In the genomic region with DNA sequence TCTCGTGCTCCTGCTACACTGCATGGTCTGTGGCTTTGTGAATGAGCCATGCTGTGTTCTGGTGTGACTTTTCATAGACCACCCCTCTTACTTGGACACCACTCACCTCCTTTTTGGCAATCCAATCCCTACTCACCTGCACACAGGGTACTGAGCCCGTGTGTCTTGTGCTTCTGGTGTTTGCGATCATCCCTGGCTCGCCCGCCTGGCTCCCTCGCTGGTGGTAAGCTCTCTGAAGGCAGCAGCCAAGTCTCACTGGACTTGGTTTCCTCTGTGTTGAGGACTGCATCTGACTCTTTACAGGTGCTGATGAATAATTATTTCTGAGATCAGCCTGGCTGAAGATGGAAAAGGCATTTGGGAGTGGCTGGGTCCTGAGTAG, we compare ENCODE assay signal across 19 cellular contexts.
"Had no signal": no experiment of that assay in that cellular context is flagged by ENCODE, and none has a peak within 500 bp of the region (broad histone marks: within the 10 kb centered on the region; RNA-seq: fewer than 3 reads in every experiment).

No MANE protein-coding gene starts in this region.

- FAIRE-seq: urothelium cell line had no signal

- H3K36me3 Mint-ChIP-seq: naive thymus-derived CD4-positive, alpha-beta T cell; type B pancreatic cell had no signal

- H3K9me3 Mint-ChIP-seq: naive thymus-derived CD4-positive, alpha-beta T cell; type B pancreatic cell had no signal

- H3K27ac Mint-ChIP-seq: naive thymus-derived CD4-positive, alpha-beta T cell; nephron progenitor cell; type B pancreatic cell had no signal

- DNase-seq: effector CD4-positive, alpha-beta T cell; foreskin melanocyte; hippocampal formation; left colon; mammary epithelial cell; naive thymus-derived CD4-positive, alpha-beta T cell; nephron progenitor cell; ovary; sigmoid colon; stimulated activated CD4-positive, alpha-beta T cell treated with anti-CD3 and anti-CD28 coated beads, Interleukin-2, amount 100 ng/mL, for 24 hours; stimulated activated naive CD4-positive, alpha-beta T cell; thyroid gland had no signal

- H3K9me3 ChIP-seq: ovary, sigmoid colon, suprapubic skin, thyroid gland had no signal

- H3K27me3 ChIP-seq: ovary, right atrium auricular region, sigmoid colon, suprapubic skin, thyroid gland had no signal

- H3K4me3 ChIP-seq: coronary artery, heart left ventricle, ovary, right atrium auricular region, sigmoid colon, skin epidermis, suprapubic skin, thyroid gland had no signal

- H3K4me3 Mint-ChIP-seq: naive thymus-derived CD4-positive, alpha-beta T cell; nephron progenitor cell; type B pancreatic cell had no signal

- H3K4me1 ChIP-seq: right atrium auricular region, sigmoid colon, suprapubic skin, thyroid gland had no signal

- ATAC-seq: left colon; naive thymus-derived CD4-positive, alpha-beta T cell had no signal

- H3K36me3 ChIP-seq: heart left ventricle, ovary, right atrium auricular region, sigmoid colon, suprapubic skin, thyroid gland had no signal

- H3K27ac ChIP-seq: coronary artery, heart left ventricle, ovary, right atrium auricular region, sigmoid colon, skin epidermis, suprapubic skin, thyroid gland had no signal
